10 cellular contexts compared by ENCODE assay signal in the genomic region with DNA sequence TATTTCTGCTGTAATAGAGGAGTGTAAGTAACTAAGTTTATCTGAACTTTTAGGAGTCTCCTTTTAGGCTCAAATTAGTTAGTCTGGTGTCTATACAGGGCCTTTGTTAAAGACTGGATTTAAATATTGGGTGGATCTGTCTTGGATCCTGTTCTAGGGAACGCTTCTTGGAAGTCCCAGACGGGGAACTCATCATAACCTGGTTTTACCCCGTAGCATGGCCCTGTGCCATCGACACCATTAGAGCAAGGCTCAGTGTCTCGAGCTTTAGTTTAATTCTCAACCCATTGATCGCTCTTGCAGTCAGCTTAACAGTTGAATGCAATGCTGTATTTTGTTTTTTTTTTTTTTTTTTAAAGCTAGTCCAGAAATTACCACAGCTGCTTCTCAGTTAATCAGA.
DNase-seq lines count a peak whose midpoint lies in the region; ATAC-seq and TF ChIP-seq lines count a peak whose summit lies in the region.
"Had no signal": no experiment of that assay in that cellular context is flagged by ENCODE, and none has a peak within 500 bp of the region (broad histone marks: within the 10 kb centered on the region; RNA-seq: fewer than 3 reads in every experiment).

No MANE protein-coding gene starts in this region.

- H3K36me3 ChIP-seq in thoracic aorta (no peaks in the 10 kb centered on the region), H7 (replicated peaks; ENCODE audit: control insufficient read depth, insufficient read depth, low read length) (no peaks in the 10 kb centered on the region)

- POLR2A ChIA-PET in activated CD4-positive, alpha-beta T cell treated with anti-CD3 and anti-CD28 coated beads, Interleukin-2, amount 10 ng/mL, durations not matched to agents 7 days and 5 days (lab: Charles Lee), result interaction anchor here (0.6 kb wide), 1 partner anchor 17 kb away, joined by 4 read pairs; no protein-coding TSS in a partner anchor
- POLR2A ChIA-PET in activated CD8-positive, alpha-beta T cell treated with anti-CD3 and anti-CD28 coated beads for 36 hours (lab: Charles Lee), result interaction anchor here (0.6 to 1.8 kb wide), 5 partner anchors 16 to 230 kb away, joined by 3 to 7 read pairs (median 4); no protein-coding TSS in a partner anchor

- H3K4me3 Mint-ChIP-seq in activated CD4-positive, alpha-beta T cell treated with anti-CD3 and anti-CD28 coated beads, Interleukin-2, amount 10 ng/mL, durations not matched to agents 7 days and 5 days, result peak overlapping the region; percentile 11
- H3K4me3 Mint-ChIP-seq in activated CD8-positive, alpha-beta T cell treated with anti-CD3 and anti-CD28 coated beads for 36 hours, result no peak overlapping the region

- peaks cover 56 to 67% of the 10 kb centered on the region in 2 donors for H3K4me1 ChIP-seq in thoracic aorta (ENCODE audit: control insufficient read depth in 1 of 2, low read depth in 2 of 2)

- H3K9me3 Mint-ChIP-seq in activated CD4-positive, alpha-beta T cell treated with anti-CD3 and anti-CD28 coated beads, Interleukin-2, amount 10 ng/mL, durations not matched to agents 7 days and 5 days, result peaks cover 22% of the 10 kb centered on the region
- H3K9me3 Mint-ChIP-seq in activated CD8-positive, alpha-beta T cell treated with anti-CD3 and anti-CD28 coated beads for 36 hours, result peaks cover 5% of the 10 kb centered on the region

- H3K4me3 ChIP-seq in thoracic aorta (peak overlapping the region; percentile 33), H7 (ENCODE audit: insufficient read depth, low read depth, low read length) (no peak overlapping the region)

- CTCF ChIA-PET in activated CD4-positive, alpha-beta T cell treated with anti-CD3 and anti-CD28 coated beads, Interleukin-2, amount 10 ng/mL, durations not matched to agents 7 days and 5 days (lab: Charles Lee), result interaction anchor here (0.7 to 3.5 kb wide), 4 partner anchors 14 to 121 kb away, joined by 3 to 11 read pairs (median 4); a partner anchor contains a TSS
- CTCF ChIA-PET in activated CD8-positive, alpha-beta T cell treated with anti-CD3 and anti-CD28 coated beads for 36 hours (lab: Charles Lee), result interaction anchor here (0.9 to 2.0 kb wide), 9 partner anchors 10 to 121 kb away, joined by 3 to 13 read pairs (median 4); a partner anchor contains a TSS

- intact Hi-C loops in activated CD8-positive, alpha-beta T cell treated with anti-CD3 and anti-CD28 coated beads for 36 hours (cut with micrococcal nuclease), result loop anchor here (5.0 kb wide), 1 partner anchor 92 kb away; a partner anchor contains a TSS
- intact Hi-C loops in left ventricle myocardium superior (cut with micrococcal nuclease), result no loop called here

- no peaks in the 10 kb centered on the region for H3K27me3 Mint-ChIP-seq in activated CD4-positive, alpha-beta T cell treated with anti-CD3 and anti-CD28 coated beads, Interleukin-2, amount 10 ng/mL, durations not matched to agents 7 days and 5 days
- no peaks in the 10 kb centered on the region for H3K27me3 Mint-ChIP-seq in activated CD8-positive, alpha-beta T cell treated with anti-CD3 and anti-CD28 coated beads for 36 hours

- peak overlapping the region in 1 of 2 donors; percentile 69 for H3K27ac ChIP-seq in thoracic aorta

- peaks cover 62% of the 10 kb centered on the region for H3K4me1 Mint-ChIP-seq in activated CD4-positive, alpha-beta T cell treated with anti-CD3 and anti-CD28 coated beads, Interleukin-2, amount 10 ng/mL, durations not matched to agents 7 days and 5 days
- H3K4me1 Mint-ChIP-seq in activated CD8-positive, alpha-beta T cell treated with anti-CD3 and anti-CD28 coated beads for 36 hours (ENCODE audit: low read depth), result peaks cover 74% of the 10 kb centered on the region

- peak overlapping the region; percentile 85 for H3K27ac Mint-ChIP-seq in activated CD4-positive, alpha-beta T cell treated with anti-CD3 and anti-CD28 coated beads, Interleukin-2, amount 10 ng/mL, durations not matched to agents 7 days and 5 days
- peak overlapping the region; percentile 92 for H3K27ac Mint-ChIP-seq in activated CD8-positive, alpha-beta T cell treated with anti-CD3 and anti-CD28 coated beads for 36 hours

- no peaks in the 10 kb centered on the region for H3K27me3 ChIP-seq in thoracic aorta (replicated peaks; ENCODE audit: insufficient read depth)
- no peaks in the 10 kb centered on the region for H3K27me3 ChIP-seq in H7 (ENCODE audit: control insufficient read depth, insufficient read depth, low read length)

- DNase-seq in activated CD4-positive, alpha-beta T cell treated with anti-CD3 and anti-CD28 coated beads, Interleukin-2, amount 10 ng/mL, durations not matched to agents 7 days and 5 days, result no peak
- DNase-seq in activated CD4-positive, alpha-beta T cell treated with anti-CD3 and anti-CD28 coated beads for 1 hour, result no peak
- no peak for DNase-seq in activated CD8-positive, alpha-beta T cell treated with anti-CD3 and anti-CD28 coated beads for 36 hours
- DNase-seq in left ventricle myocardium superior (peak; percentile 56), thoracic aorta (ENCODE audit: low spot score) (no peak), H7 (no peak), UCSD-AML1 (lab: John Stamatoyannopoulos, UW; ENCODE audit: unreplicated experiment) (no peak), ACHN (no peak)
- DNase-seq: activated CD8-positive, alpha-beta memory T cell treated with anti-CD3 and anti-CD28 coated beads, Interleukin-2, amount 50 U/mL, for 4 hours; IMR-90 had no signal

- no peak for ATAC-seq in activated CD8-positive, alpha-beta T cell treated with anti-CD3 and anti-CD28 coated beads for 36 hours
- ATAC-seq in left ventricle myocardium superior (peak; percentile 73), thoracic aorta (ENCODE audit: insufficient number of reproducible peaks, low FRiP score, low read depth) (no peak)

- H3K9me3 ChIP-seq in thoracic aorta, result no peaks in the 10 kb centered on the region

- H3K36me3 Mint-ChIP-seq in activated CD4-positive, alpha-beta T cell treated with anti-CD3 and anti-CD28 coated beads, Interleukin-2, amount 10 ng/mL, durations not matched to agents 7 days and 5 days (ENCODE audit: low read depth), result peaks cover 13% of the 10 kb centered on the region
- H3K36me3 Mint-ChIP-seq in activated CD8-positive, alpha-beta T cell treated with anti-CD3 and anti-CD28 coated beads for 36 hours (ENCODE audit: low read depth), result peaks cover 3% of the 10 kb centered on the region

- TF ChIP-seq CTCF in activated CD8-positive, alpha-beta T cell treated with anti-CD3 and anti-CD28 coated beads for 36 hours (IDR thresholded peaks at IDR 0.05), result no peak
- no peak for TF ChIP-seq CTCF in thoracic aorta (IDR thresholded peaks at IDR 0.05)

- in situ Hi-C loops in ACHN (cut with HindIII; ENCODE audit: low pct_ligation_motif_present, low pct_unique_long_range_greater_than_20kb, low sequenced_read_pairs), result no loop called here
